ENCODE assay signal across 18 cellular contexts in the genomic region with DNA sequence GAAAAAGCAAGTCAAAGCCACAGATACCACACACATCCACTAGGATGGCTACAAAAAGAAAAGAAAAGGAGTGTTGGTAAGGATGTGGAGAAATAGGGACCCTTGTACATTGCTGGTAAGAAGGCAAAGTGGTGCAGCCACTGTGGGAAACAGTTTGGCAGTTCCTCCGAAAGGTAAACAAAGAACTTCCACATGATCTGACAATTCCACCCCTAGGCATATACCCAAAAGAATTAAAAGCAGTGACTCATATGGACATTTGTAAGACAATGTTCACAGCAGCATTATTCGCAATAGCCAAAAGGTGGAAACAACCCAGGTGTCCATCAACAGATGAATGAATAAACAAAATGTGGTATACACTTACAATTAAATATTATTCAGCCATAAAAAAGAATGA. TPM values are rescaled to one million over a fixed set of nuclear protein-coding genes. Genes with fewer than 3 reads are reported as not detected.
DNase-seq lines count a peak whose midpoint lies in the region; ATAC-seq and TF ChIP-seq lines count a peak whose summit lies in the region.
"Had no signal": no experiment of that assay in that cellular context is flagged by ENCODE, and none has a peak within 500 bp of the region (broad histone marks: within the 10 kb centered on the region; RNA-seq: fewer than 3 reads in every experiment).

No MANE protein-coding gene starts in this region.

- H3K23ac ChIP-seq in IMR-90 (ENCODE audit: low read depth, low read length), result no peak overlapping the region

- no peaks in the 10 kb centered on the region for H3K9me3 ChIP-seq in IMR-90 (ENCODE audit: control insufficient read depth, insufficient read depth, low read length)
- no peaks in the 10 kb centered on the region for H3K9me3 ChIP-seq in adipocyte (ENCODE audit: control insufficient read depth, low read length)
- no peaks in the 10 kb centered on the region for H3K9me3 ChIP-seq in sigmoid colon
- no peaks in the 10 kb centered on the region for H3K9me3 ChIP-seq in tibial artery
- H3K9me3 ChIP-seq: BLaER1 treated with 17β-estradiol and CSF1 and Interleukin-3, amounts not matched to agents 10 nM and 100 nM; testis had no signal

- H4K20me1 ChIP-seq in IMR-90 (ENCODE audit: insufficient read depth, low read length), result peaks cover 31% of the 10 kb centered on the region

- no peak overlapping the region for H3K18ac ChIP-seq in IMR-90 (ENCODE audit: low read depth, low read length)

- H3K27me3 ChIP-seq in IMR-90 (ENCODE audit: control insufficient read depth, insufficient read depth, low read length), result no peaks in the 10 kb centered on the region
- H3K27me3 ChIP-seq in adipocyte (replicated peaks; ENCODE audit: control insufficient read depth, insufficient read depth, low read length), result no peaks in the 10 kb centered on the region
- no peaks in the 10 kb centered on the region for H3K27me3 ChIP-seq in sigmoid colon
- no peaks in the 10 kb centered on the region for H3K27me3 ChIP-seq in tibial artery
- H3K27me3 ChIP-seq: BLaER1 treated with 17β-estradiol and CSF1 and Interleukin-3, amounts not matched to agents 10 nM and 100 nM; testis had no signal

- H2AK5ac ChIP-seq in IMR-90 (ENCODE audit: low read depth, low read length), result no peak overlapping the region

- peaks cover 12% of the 10 kb centered on the region for H3K9me1 ChIP-seq in IMR-90 (ENCODE audit: insufficient read depth, low read length)

- peak; percentile 72 for DNase-seq in IMR-90
- peak; percentile 49 for DNase-seq in adipocyte (ENCODE audit: low read depth)
- DNase-seq in fibroblast of gingiva (ENCODE audit: low read depth), result peak; percentile 51
- DNase-seq in sigmoid colon, result no peak
- DNase-seq in tibial artery, result no peak
- no peak for DNase-seq in GM03348 (ENCODE audit: low spot score)
- no peak for DNase-seq in Right ventricle myocardium superior
- DNase-seq in cerebellum (ENCODE audit: low spot score), result no peak
- DNase-seq: activated CD4-positive, alpha-beta memory T cell treated with anti-CD3 and anti-CD28 coated beads, Interleukin-2, amount 10 ng/mL, durations not matched to agents 7 days and 5 days; activated T-cell treated with anti-CD3 and anti-CD28 coated beads, Interleukin-2, amount 50 U/mL, for 4 hours; DMS 273 treated with DMSO at 0.1 percent for 48 hours; MM.1S; NK-92 treated with Interleukin-12 subunit alpha and Interleukin-12 subunit beta, amount 100 ng/mL, for 24 hours; stimulated activated CD4-positive, alpha-beta T cell treated with anti-CD3 and anti-CD28 coated beads, Interleukin-12 subunit alpha, Interleukin-12 subunit beta, amount 100 ng/mL, for 4 hours; testis had no signal

- POLR2A ChIA-PET in IMR-90 (lab: Charles Lee; ENCODE audit: unreplicated experiment), result no interaction called here

- no peak overlapping the region for H4K91ac ChIP-seq in IMR-90 (ENCODE audit: insufficient read depth, low read depth, low read length)

- dilution Hi-C loops in IMR-90 (cut with HindIII; ENCODE audit: low sequenced_read_pairs, unreplicated experiment), result no loop called here

- H2BK5ac ChIP-seq in IMR-90 (ENCODE audit: low read depth, low read length, poor library complexity, severe bottlenecking), result no peak overlapping the region

- H3K14ac ChIP-seq in IMR-90 (replicated peaks; ENCODE audit: low read depth, low read length), result no peak overlapping the region

- H3K27ac ChIP-seq in IMR-90 (ENCODE audit: insufficient read depth, low read length) (no peak overlapping the region), sigmoid colon (peak overlapping the region in 3 of 4 donors; percentile 25 to 57 (median 48)), tibial artery (no peak overlapping the region)
- H3K27ac ChIP-seq: BLaER1 treated with 17β-estradiol and CSF1 and Interleukin-3, amounts not matched to agents 10 nM and 100 nM; testis had no signal

- H3K9ac ChIP-seq in IMR-90 (ENCODE audit: low read depth, low read length), result no peak overlapping the region
- H3K9ac ChIP-seq in adipocyte (ENCODE audit: low read length), result no peak overlapping the region
- H3K9ac ChIP-seq: BLaER1 treated with 17β-estradiol and CSF1 and Interleukin-3, amounts not matched to agents 10 nM and 100 nM had no signal

- TF ChIP-seq RAD21 in IMR-90 (IDR thresholded peaks at IDR 0.05; ENCODE audit: low read length), result no peak

- TF ChIP-seq CTCF in IMR-90 (conservative IDR thresholded peaks at IDR 0.05; ENCODE audit: low read depth, low read length) (no peak), sigmoid colon (IDR thresholded peaks at IDR 0.05) (peak in 1 of 4 experiments; percentile 16), tibial artery (IDR thresholded peaks at IDR 0.05) (peak in 1 of 2 experiments; percentile 8)

- in situ Hi-C loops in IMR-90 (cut with MboI; ENCODE audit: low sequenced_read_pairs), result no loop called here

- CTCF ChIA-PET in IMR-90 (lab: Yijun Ruan, JAX), result no interaction called here

- H4K8ac ChIP-seq in IMR-90 (ENCODE audit: low read depth in 2 of 2, low read length in 2 of 2), result no peak overlapping the region

- H3K4ac ChIP-seq in IMR-90 (ENCODE audit: low read depth, low read length), result no peak overlapping the region

- H2BK120ac ChIP-seq in IMR-90 (ENCODE audit: low read depth, low read length), result no peak overlapping the region

- H2BK20ac ChIP-seq in IMR-90 (ENCODE audit: low read depth, low read length), result no peak overlapping the region

- H3K56ac ChIP-seq in IMR-90 (ENCODE audit: extremely low read depth, insufficient read depth, low read length), result no peak overlapping the region

- peaks cover 14% of the 10 kb centered on the region for H3K36me3 ChIP-seq in IMR-90 (ENCODE audit: control insufficient read depth, insufficient read depth, low read length)
- peaks cover 21% of the 10 kb centered on the region for H3K36me3 ChIP-seq in adipocyte (ENCODE audit: control insufficient read depth, insufficient read depth, low read length, severe bottlenecking)
- peaks cover 0 to 21% (median 0%) of the 10 kb centered on the region in 4 donors for H3K36me3 ChIP-seq in sigmoid colon
- peaks cover 0 to 43% (median 0%) of the 10 kb centered on the region in 3 donors for H3K36me3 ChIP-seq in tibial artery

- no peak overlapping the region for H4K5ac ChIP-seq in IMR-90 (ENCODE audit: low read depth, low read length)

- H2AK9ac ChIP-seq in IMR-90 (replicated peaks; ENCODE audit: low read depth, low read length, poor library complexity), result no peak overlapping the region

- H2AFZ ChIP-seq in IMR-90 (replicated peaks; ENCODE audit: low read length, poor library complexity), result no peak overlapping the region

- TF ChIP-seq POLR2A in IMR-90 (IDR thresholded peaks at IDR 0.05; ENCODE audit: low read depth, low read length) (no peak), sigmoid colon (IDR thresholded peaks at IDR 0.05) (no peak)

- peaks cover 7% of the 10 kb centered on the region; the same call in 1 of the 2 replicates for H3K4me1 ChIP-seq in IMR-90 (ENCODE audit: control insufficient read depth, insufficient read depth, low read length)
- no peaks in the 10 kb centered on the region for H3K4me1 ChIP-seq in adipocyte (ENCODE audit: control insufficient read depth, insufficient read depth, low read length)
- H3K4me1 ChIP-seq in sigmoid colon, result peaks cover 0 to 30% (median 17%) of the 10 kb centered on the region in 4 donors
- peaks cover 0 to 14% (median 6%) of the 10 kb centered on the region in 4 donors for H3K4me1 ChIP-seq in tibial artery
- H3K4me1 ChIP-seq: BLaER1 treated with 17β-estradiol and CSF1 and Interleukin-3, amounts not matched to agents 10 nM and 100 nM had no signal

- ATAC-seq in IMR-90 (ENCODE audit: low read depth), result no peak
- no peak for ATAC-seq in Right ventricle myocardium superior (ENCODE audit: poor library complexity)
- ATAC-seq: activated T-cell treated with anti-CD3 and anti-CD28 coated beads, Interleukin-2, amount 50 U/mL, for 4 hours had no signal

- H3K4me2 ChIP-seq in IMR-90 (ENCODE audit: low read depth, low read length), result no peak overlapping the region
- H3K4me2 ChIP-seq: BLaER1 treated with 17β-estradiol and CSF1 and Interleukin-3, amounts not matched to agents 10 nM and 100 nM had no signal

- intact Hi-C loops in IMR-90 (cut with micrococcal nuclease), result no loop called here
- intact Hi-C loops in sigmoid colon (cut with DNase I), result no loop called here
- intact Hi-C loops in tibial artery (cut with DNase I; ENCODE audit: low total_unique reads), result no loop called here
- intact Hi-C loops in Right ventricle myocardium superior (cut with DNase I), result no loop called here

- no peak for TF ChIP-seq EP300 in sigmoid colon (IDR thresholded peaks at IDR 0.05)

- WGBS in IMR-90 (ENCODE audit: extremely low coverage in 2 of 2, insufficient read length in 1 of 2), 2 experiments, result no CpG with 5 or more reads among the region's 2 CpGs
- 89 to 93% methylated on average over 2 of the region's 2 CpGs for WGBS in sigmoid colon, 2 donors

- no peak overlapping the region for H3K4me3 ChIP-seq in IMR-90 (ENCODE audit: insufficient read depth, low read depth, low read length)
- H3K4me3 ChIP-seq in adipocyte (ENCODE audit: low read length), result no peak overlapping the region
- no peak overlapping the region for H3K4me3 ChIP-seq in sigmoid colon
- no peak overlapping the region for H3K4me3 ChIP-seq in tibial artery
- H3K4me3 ChIP-seq: BLaER1 treated with 17β-estradiol and CSF1 and Interleukin-3, amounts not matched to agents 10 nM and 100 nM; testis had no signal

- peaks cover 42 to 66% of the 10 kb centered on the region in 2 experiments for H3K79me1 ChIP-seq in IMR-90 (ENCODE audit: low read depth in 1 of 2, low read length in 2 of 2)

- BruUV-seq in IMR-90 (replicated peaks; lab: Mats Ljungman, UMichigan), result no TSS peak

- no peak overlapping the region for H2BK15ac ChIP-seq in IMR-90 (ENCODE audit: low read depth, low read length)

RNA-seq across cellular contexts. Expression of gene GMPPB, which starts 22.2 kb away (rescaled TPM):
- total RNA-seq in IMR-90 (2012; rRNA removed) (35.8 and 37.3 TPM in 2 replicates), sigmoid colon (10 to 100 TPM in 2 of 4 donors, 1 to 10 TPM in 2; 9.9 to 14.3 (median 10.8) TPM), Right ventricle myocardium superior (15.7 TPM), cerebellum (9.4 TPM)
- polyA plus RNA-seq in IMR-90 (2012; rRNA removed) (27.9 and 29.5 TPM in 2 replicates), sigmoid colon (10 to 100 TPM; 25.2 to 57.5 (median 44.9) TPM)
- polyA plus RNA-seq in IMR-90 (2012; cell fraction: cytosol; rRNA removed), result 20.4 and 33.3 TPM in 2 replicates
- polyA plus RNA-seq in IMR-90 (2012; cell fraction: nucleus; rRNA removed; ENCODE audit: low replicate concordance), result 39.1 and 75.9 TPM in 2 replicates

RNA-seq across cellular contexts. Expression of gene AMIGO3, which starts 26.5 kb away (rescaled TPM):
- not detected in 2 replicates for total RNA-seq in IMR-90 (2012; rRNA removed)
- 1.5 and 2.7 TPM in 2 replicates for polyA plus RNA-seq in IMR-90 (2012; rRNA removed)
- polyA plus RNA-seq in IMR-90 (2012; cell fraction: cytosol; rRNA removed), result 1.5 TPM in 1 of 2 replicates, not detected in the other
- 4.6 and 28.0 TPM in 2 replicates for polyA plus RNA-seq in IMR-90 (2012; cell fraction: nucleus; rRNA removed; ENCODE audit: low replicate concordance)
- total RNA-seq in sigmoid colon, result under 1 TPM in 2 of 4 donors, not detected in 2; 0.71 to 0.82 TPM
- 1 to 10 TPM in 1 of 3 donors, under 1 TPM in 1, not detected in 1; 0.46 to 1.2 TPM for polyA plus RNA-seq in sigmoid colon
- not detected for total RNA-seq in Right ventricle myocardium superior
- total RNA-seq in cerebellum, result 0.91 TPM
- total RNA-seq: pulmonary artery endothelial cell had no signal

RNA-seq across cellular contexts. Expression of gene IP6K1, which starts 40.4 kb away (rescaled TPM):
- total RNA-seq in IMR-90 (2012; rRNA removed) (28.6 and 28.7 TPM in 2 replicates), sigmoid colon (10 to 100 TPM; 29.1 to 37.1 (median 33.7) TPM), Right ventricle myocardium superior (14.8 TPM), cerebellum (46.0 TPM)
- polyA plus RNA-seq in IMR-90 (2012; rRNA removed) (28.3 and 31.2 TPM in 2 replicates), sigmoid colon (10 to 100 TPM; 13.8 to 27.1 (median 21.0) TPM)
- polyA plus RNA-seq in IMR-90 (2012; cell fraction: cytosol; rRNA removed), result 21.4 and 28.9 TPM in 2 replicates
- polyA plus RNA-seq in IMR-90 (2012; cell fraction: nucleus; rRNA removed; ENCODE audit: low replicate concordance), result 31.3 and 54.5 TPM in 2 replicates

RNA-seq across cellular contexts. Expression of gene CDHR4, which starts 53.7 kb away (rescaled TPM):
- total RNA-seq in IMR-90 (2012; rRNA removed) (not detected in 2 replicates), sigmoid colon (1 to 10 TPM in 1 of 4 donors, under 1 TPM in 2, not detected in 1; 0.27 to 1.1 (median 0.99) TPM), Right ventricle myocardium superior (not detected), cerebellum (not detected)
- polyA plus RNA-seq in IMR-90 (2012; rRNA removed) (0.07 TPM in 1 of 2 replicates, not detected in the other), sigmoid colon (under 1 TPM in 1 of 3 donors, not detected in 2; 0.16 TPM)
- polyA plus RNA-seq in IMR-90 (2012; cell fraction: cytosol; rRNA removed), result 0.03 TPM in 1 of 2 replicates, not detected in the other
- 0.76 and 2.0 TPM in 2 replicates for polyA plus RNA-seq in IMR-90 (2012; cell fraction: nucleus; rRNA removed; ENCODE audit: low replicate concordance)
- total RNA-seq: activated CD4-positive, alpha-beta memory T cell treated with anti-CD3 and anti-CD28 coated beads, Interleukin-2, amount 10 ng/mL, durations not matched to agents 7 days and 5 days; activated T-cell treated with anti-CD3 and anti-CD28 coated beads, Interleukin-2, amount 50 U/mL, for 4 hours; pulmonary artery endothelial cell had no signal
- polyA plus RNA-seq: neural cell had no signal

RNA-seq across cellular contexts. Expression of gene RNF123, which starts 56.6 kb away (rescaled TPM):
- 10.8 and 13.4 TPM in 2 replicates for total RNA-seq in IMR-90 (2012; rRNA removed)
- polyA plus RNA-seq in IMR-90 (2012; rRNA removed), result 37.7 and 45.6 TPM in 2 replicates
- 28.6 and 37.8 TPM in 2 replicates for polyA plus RNA-seq in IMR-90 (2012; cell fraction: cytosol; rRNA removed)
- polyA plus RNA-seq in IMR-90 (2012; cell fraction: nucleus; rRNA removed; ENCODE audit: low replicate concordance), result 86.9 and 207 TPM in 2 replicates
- 10 to 100 TPM; 16.5 to 29.4 (median 20.8) TPM for total RNA-seq in sigmoid colon
- 10 to 100 TPM; 12.5 to 28.6 (median 14.4) TPM for polyA plus RNA-seq in sigmoid colon
- 47.9 TPM for total RNA-seq in Right ventricle myocardium superior
- 23.5 TPM for total RNA-seq in cerebellum

Comparison
In these comparisons a context has a peak if more than half of its experiments do, and no peak if none do; other contexts are left out.
1. DNase-seq: peak in IMR-90 (single experiment), adipocyte (single experiment) and fibroblast of gingiva (single experiment); none in sigmoid colon (single experiment), tibial artery (0 of 2), GM03348 (single experiment), Right ventricle myocardium superior (single experiment) and cerebellum (single experiment).
2. H3K27ac ChIP-seq: peak in sigmoid colon (3 of 4); none in IMR-90 (single experiment) and tibial artery (0 of 2).